ENCODE assay signal across 1 cellular context in genomic region chr15:57251941-57252340, GRCh38.
TF ChIP-seq lines count a peak whose summit lies in the region.

No MANE protein-coding gene starts in this region.

TF ChIP-seq in WTC11, 78 proteins besides CTCF, POLR2A, EP300 and RAD21 (continued from another document):
- TF ChIP-seq, protein P1, sequence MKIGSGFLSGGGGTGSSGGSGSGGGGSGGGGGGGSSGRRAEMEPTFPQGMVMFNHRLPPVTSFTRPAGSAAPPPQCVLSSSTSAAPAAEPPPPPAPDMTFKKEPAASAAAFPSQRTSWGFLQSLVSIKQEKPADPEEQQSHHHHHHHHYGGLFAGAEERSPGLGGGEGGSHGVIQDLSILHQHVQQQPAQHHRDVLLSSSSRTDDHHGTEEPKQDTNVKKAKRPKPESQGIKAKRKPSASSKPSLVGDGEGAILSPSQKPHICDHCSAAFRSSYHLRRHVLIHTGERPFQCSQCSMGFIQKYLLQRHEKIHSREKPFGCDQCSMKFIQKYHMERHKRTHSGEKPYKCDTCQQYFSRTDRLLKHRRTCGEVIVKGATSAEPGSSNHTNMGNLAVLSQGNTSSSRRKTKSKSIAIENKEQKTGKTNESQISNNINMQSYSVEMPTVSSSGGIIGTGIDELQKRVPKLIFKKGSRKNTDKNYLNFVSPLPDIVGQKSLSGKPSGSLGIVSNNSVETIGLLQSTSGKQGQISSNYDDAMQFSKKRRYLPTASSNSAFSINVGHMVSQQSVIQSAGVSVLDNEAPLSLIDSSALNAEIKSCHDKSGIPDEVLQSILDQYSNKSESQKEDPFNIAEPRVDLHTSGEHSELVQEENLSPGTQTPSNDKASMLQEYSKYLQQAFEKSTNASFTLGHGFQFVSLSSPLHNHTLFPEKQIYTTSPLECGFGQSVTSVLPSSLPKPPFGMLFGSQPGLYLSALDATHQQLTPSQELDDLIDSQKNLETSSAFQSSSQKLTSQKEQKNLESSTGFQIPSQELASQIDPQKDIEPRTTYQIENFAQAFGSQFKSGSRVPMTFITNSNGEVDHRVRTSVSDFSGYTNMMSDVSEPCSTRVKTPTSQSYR (CRISPR knock-in tag; IDR thresholded peaks at IDR 0.05): no peak
- TF ChIP-seq ATF1 (CRISPR knock-in tag; IDR thresholded peaks at IDR 0.05) (no peak), ZNF425 (CRISPR knock-in tag; conservative IDR thresholded peaks at IDR 0.05) (no peak), ZNF396 (CRISPR knock-in tag; IDR thresholded peaks at IDR 0.05; ENCODE audit: borderline replicate concordance) (no peak)
- TF ChIP-seq, protein P2, sequence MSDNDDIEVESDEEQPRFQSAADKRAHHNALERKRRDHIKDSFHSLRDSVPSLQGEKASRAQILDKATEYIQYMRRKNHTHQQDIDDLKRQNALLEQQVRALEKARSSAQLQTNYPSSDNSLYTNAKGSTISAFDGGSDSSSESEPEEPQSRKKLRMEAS (CRISPR knock-in tag; IDR thresholded peaks at IDR 0.05): no peak
